Comparison of ENCODE assay signal across 16 cellular contexts in genomic region chr12:120703311-120703942, GRCh38.
"Had no signal": no experiment of that assay in that cellular context is flagged by ENCODE, and none has a peak within 500 bp of the region (broad histone marks: within the 10 kb centered on the region; RNA-seq: fewer than 3 reads in every experiment).

No MANE protein-coding gene starts in this region.

- H3K27me3 ChIP-seq: ascending aorta, gastroesophageal sphincter, hepatocyte, uterus had no signal

- DNase-seq: activated CD4-positive, alpha-beta memory T cell treated with anti-CD3 and anti-CD28 coated beads, Interleukin-2, amount 10 ng/mL, durations not matched to agents 7 days and 5 days; activated CD4-positive, alpha-beta T cell treated with anti-CD3 and anti-CD28 coated beads for 36 hours; activated CD8-positive, alpha-beta memory T cell treated with anti-CD3 and anti-CD28 coated beads, Interleukin-2, amount 50 U/mL, for 4 hours; activated naive CD4-positive, alpha-beta T cell; activated T-cell treated with anti-CD3 and anti-CD28 coated beads, Interleukin-2, amount 50 U/mL, for 72 hours; caudate nucleus; cortex of kidney; effector CD8-positive, alpha-beta T cell; natural killer cell; stimulated activated naive CD8-positive, alpha-beta T cell treated with anti-CD3 and anti-CD28 coated beads, Interleukin-15, Interleukin-2, amounts not matched to agents 100 U/mL and 50 U/mL, for 24 hours; T-helper 9 cell; uterus had no signal

- H3K27me3 Mint-ChIP-seq: activated CD4-positive, alpha-beta memory T cell treated with anti-CD3 and anti-CD28 coated beads, Interleukin-2, amount 10 ng/mL, durations not matched to agents 7 days and 5 days; activated CD4-positive, alpha-beta T cell treated with anti-CD3 and anti-CD28 coated beads for 36 hours had no signal

- H3K4me3 Mint-ChIP-seq: activated CD4-positive, alpha-beta memory T cell treated with anti-CD3 and anti-CD28 coated beads, Interleukin-2, amount 10 ng/mL, durations not matched to agents 7 days and 5 days; activated CD4-positive, alpha-beta T cell treated with anti-CD3 and anti-CD28 coated beads for 36 hours; activated T-cell treated with anti-CD3 and anti-CD28 coated beads, Interleukin-2, amount 50 U/mL, for 72 hours; natural killer cell had no signal

- H3K4me1 Mint-ChIP-seq: activated CD4-positive, alpha-beta T cell treated with anti-CD3 and anti-CD28 coated beads for 36 hours; natural killer cell had no signal

- ATAC-seq: activated CD4-positive, alpha-beta T cell treated with anti-CD3 and anti-CD28 coated beads for 36 hours; activated T-cell treated with anti-CD3 and anti-CD28 coated beads, Interleukin-2, amount 50 U/mL, for 72 hours; gastroesophageal sphincter; natural killer cell; stimulated activated naive CD8-positive, alpha-beta T cell treated with anti-CD3 and anti-CD28 coated beads, Interleukin-15, Interleukin-2, amounts not matched to agents 100 U/mL and 50 U/mL, for 24 hours had no signal

- H3K9me3 ChIP-seq: ascending aorta, gastroesophageal sphincter, thoracic aorta, uterus had no signal

- H3K27ac ChIP-seq: ascending aorta, gastroesophageal sphincter, hepatocyte, thoracic aorta had no signal

- H2AFZ ChIP-seq: hepatocyte had no signal

- H3K27ac Mint-ChIP-seq: activated CD4-positive, alpha-beta memory T cell treated with anti-CD3 and anti-CD28 coated beads, Interleukin-2, amount 10 ng/mL, durations not matched to agents 7 days and 5 days; activated CD4-positive, alpha-beta T cell treated with anti-CD3 and anti-CD28 coated beads for 36 hours; activated T-cell treated with anti-CD3 and anti-CD28 coated beads, Interleukin-2, amount 50 U/mL, for 72 hours; natural killer cell had no signal

- H3K4me2 ChIP-seq: hepatocyte had no signal

- H3K36me3 Mint-ChIP-seq: natural killer cell had no signal

- H3K9me3 Mint-ChIP-seq: activated CD4-positive, alpha-beta memory T cell treated with anti-CD3 and anti-CD28 coated beads, Interleukin-2, amount 10 ng/mL, durations not matched to agents 7 days and 5 days; activated T-cell treated with anti-CD3 and anti-CD28 coated beads, Interleukin-2, amount 50 U/mL, for 72 hours; natural killer cell had no signal

- H3K4me1 ChIP-seq: ascending aorta, gastroesophageal sphincter, uterus had no signal

- H3K36me3 ChIP-seq: uterus had no signal

- H3K4me3 ChIP-seq: ascending aorta, gastroesophageal sphincter, hepatocyte, thoracic aorta, uterus had no signal
